1 cellular context compared by ENCODE assay signal in the genomic region with DNA sequence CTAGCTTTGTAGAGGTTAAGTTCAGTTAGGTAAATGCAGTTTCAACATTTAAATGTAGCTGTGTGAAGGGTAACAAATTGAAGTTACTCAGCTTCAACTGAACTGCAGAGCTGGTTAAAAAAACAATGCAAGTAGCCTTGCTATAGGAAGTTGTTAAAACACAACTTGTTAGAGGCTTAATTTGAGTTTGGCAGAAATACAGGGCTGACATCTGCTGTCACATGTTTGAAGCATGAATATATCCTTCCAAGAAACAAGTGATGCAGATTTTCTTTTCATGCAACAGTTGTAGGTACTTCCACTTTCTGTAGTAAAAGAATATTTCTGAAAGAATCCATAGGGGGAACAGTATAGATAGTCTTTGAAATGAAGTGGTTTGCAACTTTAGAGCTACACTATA.
TF ChIP-seq lines count a peak whose summit lies in the region.

No MANE protein-coding gene starts in this region.

TF ChIP-seq in HepG2, 621 proteins besides CTCF, POLR2A, EP300 and RAD21 (continued from another document):
- TF ChIP-seq POLR2AphosphoS5 (IDR thresholded peaks at IDR 0.05; ENCODE audit: low read depth, low read length) (no peak), SMAD9 (CRISPR knock-in tag; IDR thresholded peaks at IDR 0.05) (no peak), HNRNPK (IDR thresholded peaks at IDR 0.05; ENCODE audit: low read depth, low read length, poor library complexity, severe bottlenecking) (no peak), ZNF550 (CRISPR knock-in tag; IDR thresholded peaks at IDR 0.05; ENCODE audit: borderline replicate concordance) (no peak)
